ENCODE assay signal across 23 cellular contexts in the genomic region with DNA sequence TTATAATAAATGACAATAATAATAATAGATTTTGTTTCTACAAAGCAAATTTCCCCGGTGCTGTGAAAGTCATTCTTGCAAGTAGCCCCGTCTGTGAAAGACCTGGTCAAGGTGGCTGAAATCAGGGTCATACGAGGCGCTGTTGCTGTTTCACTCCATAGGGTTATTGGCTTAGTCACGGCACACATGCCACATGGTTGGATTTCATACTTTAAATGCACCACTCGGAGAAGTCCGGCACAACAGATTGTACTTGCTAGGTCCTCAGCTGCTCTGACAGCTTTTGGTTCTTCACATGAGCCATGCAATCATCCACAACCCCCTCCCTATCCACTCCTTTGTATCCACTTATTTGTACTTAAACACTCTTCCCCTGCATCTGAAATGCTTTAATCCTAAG.
DNase-seq lines count a peak whose midpoint lies in the region; ATAC-seq and TF ChIP-seq lines count a peak whose summit lies in the region.
"Had no signal": no experiment of that assay in that cellular context is flagged by ENCODE, and none has a peak within 500 bp of the region (broad histone marks: within the 10 kb centered on the region; RNA-seq: fewer than 3 reads in every experiment).

No MANE protein-coding gene starts in this region.

- peaks cover 73% of the 10 kb centered on the region for H3K36me3 ChIP-seq in left ventricle myocardium inferior
- peaks cover 54 to 75% (median 64%) of the 10 kb centered on the region in 3 donors for H3K36me3 ChIP-seq in tibial artery
- H3K36me3 ChIP-seq: BE2C had no signal

- no peaks in the 10 kb centered on the region for H3K9me3 ChIP-seq in left ventricle myocardium inferior (replicated peaks)
- H3K9me3 ChIP-seq in tibial artery = no peaks in the 10 kb centered on the region
- H3K9me3 ChIP-seq: BE2C, Peyer's patch had no signal

- DNase-seq in left ventricle myocardium inferior (no peak), Right ventricle myocardium inferior (ENCODE audit: missing footprints) (no peak), endothelial cell (ENCODE audit: low spot score) (no peak), osteocyte (ENCODE audit: extremely low spot score, unreplicated experiment) (no peak), tibial artery (peak in 1 of 2 donors; percentile 28), dorsolateral prefrontal cortex (no peak)
- DNase-seq in activated T-cell treated with anti-CD3 and anti-CD28 coated beads, Interleukin-2, amount 50 U/mL, for 48 hours = no peak
- DNase-seq: Calu3; CD4-positive, alpha-beta memory T cell; EL; GM23248; MM.1S; NCI-H1092; NCI-H1436 treated with DMSO at 0.1 percent for 48 hours; NCI-H2029; NCI-H2171; NCI-H69; NK-92 treated with Interleukin-12 subunit alpha and Interleukin-12 subunit beta, amount 100 ng/mL, for 24 hours; Peyer's patch had no signal

- peaks cover 6% of the 10 kb centered on the region for H3K27me3 Mint-ChIP-seq in endothelial cell (ENCODE audit: unreplicated experiment)
- H3K27me3 Mint-ChIP-seq in osteocyte (ENCODE audit: unreplicated experiment) = no peaks in the 10 kb centered on the region

- TF ChIP-seq CTCF in left ventricle myocardium inferior (IDR thresholded peaks at IDR 0.05; ENCODE audit: borderline replicate concordance) = no peak
- TF ChIP-seq CTCF in endothelial cell (IDR thresholded peaks at IDR 0.05; ENCODE audit: unreplicated experiment) = no peak
- TF ChIP-seq CTCF in osteocyte (IDR thresholded peaks at IDR 0.05) = no peak
- no peak for TF ChIP-seq CTCF in tibial artery (IDR thresholded peaks at IDR 0.05)
- no peak for TF ChIP-seq CTCF in dorsolateral prefrontal cortex (IDR thresholded peaks at IDR 0.05 in 54 of 56, conservative IDR thresholded peaks at IDR 0.05 in 2 of 56; ENCODE audit: low read depth in 1 of 56, partially characterized antibody in 56 of 56)

- H3K27ac Mint-ChIP-seq in endothelial cell (ENCODE audit: unreplicated experiment) = peak overlapping the region; percentile 63
- H3K27ac Mint-ChIP-seq in osteocyte (ENCODE audit: unreplicated experiment) = peak overlapping the region; percentile 52
- H3K27ac Mint-ChIP-seq: CD4-positive, alpha-beta memory T cell had no signal

- intact Hi-C loops in left ventricle myocardium inferior (cut with micrococcal nuclease) = no loop called here
- intact Hi-C loops in Right ventricle myocardium inferior (cut with DNase I) = loop anchor here (5.0 kb wide), 1 partner anchor 54 kb away; no protein-coding TSS in a partner anchor
- intact Hi-C loops in tibial artery (cut with DNase I; ENCODE audit: low total_unique reads) = no loop called here
- intact Hi-C loops in dorsolateral prefrontal cortex (cut with DNase I) = no loop called here

- H3K4me3 Mint-ChIP-seq in endothelial cell (ENCODE audit: unreplicated experiment) (peak overlapping the region; percentile 31), osteocyte (ENCODE audit: unreplicated experiment) (no peak overlapping the region)
- H3K4me3 Mint-ChIP-seq: CD4-positive, alpha-beta memory T cell had no signal

- peaks cover 64% of the 10 kb centered on the region for H3K36me3 Mint-ChIP-seq in endothelial cell (ENCODE audit: low read depth, unreplicated experiment)
- peaks cover 75% of the 10 kb centered on the region for H3K36me3 Mint-ChIP-seq in osteocyte (ENCODE audit: unreplicated experiment)
- H3K36me3 Mint-ChIP-seq: CD4-positive, alpha-beta memory T cell had no signal

- H3K4me1 ChIP-seq in left ventricle myocardium inferior (peaks cover 67% of the 10 kb centered on the region), tibial artery (peaks cover 0 to 45% (median 27%) of the 10 kb centered on the region in 4 donors)
- H3K4me1 ChIP-seq: Peyer's patch had no signal

- H3K9me3 Mint-ChIP-seq in endothelial cell (ENCODE audit: unreplicated experiment) (no peaks in the 10 kb centered on the region), osteocyte (ENCODE audit: unreplicated experiment) (no peaks in the 10 kb centered on the region)
- H3K9me3 Mint-ChIP-seq: CD4-positive, alpha-beta memory T cell had no signal

- H3K27ac ChIP-seq in left ventricle myocardium inferior (replicated peaks) (peak overlapping the region; percentile 70), tibial artery (peak overlapping the region; percentile 67 to 73), dorsolateral prefrontal cortex (peak overlapping the region in 1 of 59 donors; percentile 11)
- H3K27ac ChIP-seq: GM23248 had no signal

- H3K4me1 Mint-ChIP-seq in endothelial cell (ENCODE audit: unreplicated experiment) (no peaks in the 10 kb centered on the region), osteocyte (ENCODE audit: unreplicated experiment) (peaks cover 53% of the 10 kb centered on the region)
- H3K4me1 Mint-ChIP-seq: CD4-positive, alpha-beta memory T cell had no signal

- ATAC-seq in Right ventricle myocardium inferior (no peak), HG03521 (IDR thresholded peaks at IDR 0.05; ENCODE audit: unreplicated experiment) (no peak)
- ATAC-seq: GM12878, HCT116 had no signal

- H3K27me3 ChIP-seq in left ventricle myocardium inferior (ENCODE audit: low read depth) = no peaks in the 10 kb centered on the region
- H3K27me3 ChIP-seq in tibial artery = no peaks in the 10 kb centered on the region
- H3K27me3 ChIP-seq in dorsolateral prefrontal cortex = no peaks in the 10 kb centered on the region
- H3K27me3 ChIP-seq: BE2C, Peyer's patch had no signal

- H3K4me3 ChIP-seq in left ventricle myocardium inferior = no peak overlapping the region
- no peak overlapping the region for H3K4me3 ChIP-seq in tibial artery
- no peak overlapping the region for H3K4me3 ChIP-seq in dorsolateral prefrontal cortex
- H3K4me3 ChIP-seq: GM12878, GM23248, Peyer's patch had no signal
